In genomic region chr7:4188646-4189045, GRCh38 we compare ENCODE assay signal across 24 cellular contexts.
DNase-seq lines count a peak whose midpoint lies in the region; ATAC-seq, FAIRE-seq and TF ChIP-seq lines count a peak whose summit lies in the region.
"Had no signal": no experiment of that assay in that cellular context is flagged by ENCODE, and none has a peak within 500 bp of the region (broad histone marks: within the 10 kb centered on the region; RNA-seq: fewer than 3 reads in every experiment).

No MANE protein-coding gene starts in this region.

- WGBS in psoas muscle, 3 donors: 30 to 47% (median 30%) methylated on average over 3 of the region's 3 CpGs

- H3K4me1 Mint-ChIP-seq in MCF 10A (ENCODE audit: insufficient read depth, unreplicated experiment): peaks cover 7% of the 10 kb centered on the region
- H3K4me1 Mint-ChIP-seq: activated B cell treated with CpG ODN at 0.5 μM for 24 hours; CD4-positive, CD25-positive, alpha-beta regulatory T cell had no signal

- H3K27ac ChIP-seq in breast epithelium: peak overlapping the region in 1 of 2 donors; percentile 66
- no peak overlapping the region for H3K27ac ChIP-seq in kidney (ENCODE audit: low read depth in 2 of 2, low read length in 2 of 2)
- no peak overlapping the region for H3K27ac ChIP-seq in psoas muscle
- H3K27ac ChIP-seq: spleen, thyroid gland had no signal

- DNase-seq in MCF 10A (ENCODE audit: unreplicated experiment) (no peak), breast epithelium (ENCODE audit: low spot score in 2 of 2) (no peak), kidney (no peak), psoas muscle (no peak)
- DNase-seq: activated B cell treated with CpG ODN at 0.5 μM for 24 hours; activated naive CD4-positive, alpha-beta T cell treated with anti-CD3 and anti-CD28 coated beads, Interleukin-2, amount 50 U/mL, for 16 hours; CD4-positive, CD25-positive, alpha-beta regulatory T cell; central memory CD4-positive, alpha-beta T cell; dermis blood vessel endothelial cell; HFFc6; NCI-H2029; spleen; stimulated activated CD4-positive, alpha-beta T cell treated with anti-CD3 and anti-CD28 coated beads, Interleukin-4, amount 100 ng/mL, for 1 hour; stimulated activated naive CD4-positive, alpha-beta T cell treated with Interleukin-2 at 50 U/mL for 16 hours; SW 1271; T1000 had no signal

- H3K4me3 Mint-ChIP-seq in MCF 10A (ENCODE audit: unreplicated experiment): peak overlapping the region; percentile 51
- H3K4me3 Mint-ChIP-seq: activated B cell treated with CpG ODN at 0.5 μM for 24 hours; activated T-helper 1 cell treated with anti-CD3 and anti-CD28 coated beads, Interleukin-12 subunit alpha, Interleukin-12 subunit beta, Interleukin-2, Interleukin-4 antibody, amounts not matched to agents 30 ng/mL and 10 ng/mL and 1 ng/mL, durations not matched to agents 14 hours and 24 hours and 36 hours; CD4-positive, CD25-positive, alpha-beta regulatory T cell; HFFc6; neural crest cell had no signal

- POLR2A ChIA-PET in MCF 10A (lab: Yijun Ruan, JAX): interaction anchor here (0.7 to 1.3 kb wide), 7 partner anchors 10 to 1430 kb away, joined by 3 to 4 read pairs (median 4); no protein-coding TSS in a partner anchor

- H3K27me3 ChIP-seq in breast epithelium (no peaks in the 10 kb centered on the region), psoas muscle (ENCODE audit: insufficient read depth in 3 of 3, low read length in 2 of 3) (no peaks in the 10 kb centered on the region)
- H3K27me3 ChIP-seq: spleen, thyroid gland had no signal

- H3K4me3 ChIP-seq in breast epithelium (no peak overlapping the region), kidney (ENCODE audit: low read length in 2 of 2) (peak overlapping the region; percentile 30 to 38), psoas muscle (peak overlapping the region; percentile 34)
- H3K4me3 ChIP-seq: spleen, thyroid gland had no signal

- H3K9ac ChIP-seq in kidney (ENCODE audit: low read length in 2 of 2): no peak overlapping the region

- peak overlapping the region; percentile 19 for H3K27ac Mint-ChIP-seq in MCF 10A (ENCODE audit: low read depth, unreplicated experiment)
- H3K27ac Mint-ChIP-seq: activated B cell treated with CpG ODN at 0.5 μM for 24 hours; activated T-helper 1 cell treated with anti-CD3 and anti-CD28 coated beads, Interleukin-12 subunit alpha, Interleukin-12 subunit beta, Interleukin-2, Interleukin-4 antibody, amounts not matched to agents 30 ng/mL and 10 ng/mL and 1 ng/mL, durations not matched to agents 14 hours and 24 hours and 36 hours; CD4-positive, CD25-positive, alpha-beta regulatory T cell; HFFc6; progenitor cell of endocrine pancreas had no signal

- CTCF ChIA-PET in MCF 10A (lab: Yijun Ruan, JAX): interaction anchor here (0.6 to 0.7 kb wide), 2 partner anchors 96 to 205 kb away, joined by 3 read pairs; no protein-coding TSS in a partner anchor

- no peak for TF ChIP-seq CTCF in MCF 10A (IDR thresholded peaks at IDR 0.05; ENCODE audit: unreplicated experiment)
- no peak for TF ChIP-seq CTCF in breast epithelium (IDR thresholded peaks at IDR 0.05)
- TF ChIP-seq CTCF in kidney (IDR thresholded peaks at IDR 0.05; ENCODE audit: borderline replicate concordance, extremely low read depth, insufficient read depth): no peak
- TF ChIP-seq CTCF in psoas muscle (IDR thresholded peaks at IDR 0.05): no peak

- no peak for TF ChIP-seq POLR2A in breast epithelium (IDR thresholded peaks at IDR 0.05)

- H3K36me3 ChIP-seq in breast epithelium (no peaks in the 10 kb centered on the region), kidney (ENCODE audit: control insufficient read depth in 1 of 2, insufficient read depth in 2 of 2, low read length in 2 of 2) (no peaks in the 10 kb centered on the region), psoas muscle (ENCODE audit: insufficient read depth in 1 of 2, low read depth in 1 of 2) (no peaks in the 10 kb centered on the region)
- H3K36me3 ChIP-seq: spleen, thyroid gland had no signal

- no peak for FAIRE-seq in kidney (lab: Jason Lieb, UNC)

- no peaks in the 10 kb centered on the region for H3K36me3 Mint-ChIP-seq in MCF 10A (ENCODE audit: insufficient read depth, unreplicated experiment)
- H3K36me3 Mint-ChIP-seq: CD4-positive, CD25-positive, alpha-beta regulatory T cell had no signal

- H3K4me1 ChIP-seq in breast epithelium (no peaks in the 10 kb centered on the region), kidney (ENCODE audit: control insufficient read depth in 1 of 2, insufficient read depth in 1 of 2, low read depth in 1 of 2, low read length in 2 of 2) (peaks cover 0 to 6% of the 10 kb centered on the region in 2 donors), psoas muscle (no peaks in the 10 kb centered on the region)
- H3K4me1 ChIP-seq: thyroid gland had no signal

- no peaks in the 10 kb centered on the region for H3K9me3 Mint-ChIP-seq in MCF 10A (ENCODE audit: unreplicated experiment)
- H3K9me3 Mint-ChIP-seq: activated B cell treated with CpG ODN at 0.5 μM for 24 hours; activated T-helper 1 cell treated with anti-CD3 and anti-CD28 coated beads, Interleukin-12 subunit alpha, Interleukin-12 subunit beta, Interleukin-2, Interleukin-4 antibody, amounts not matched to agents 30 ng/mL and 10 ng/mL and 1 ng/mL, durations not matched to agents 14 hours and 24 hours and 36 hours; neural crest cell had no signal

- intact Hi-C loops in MCF 10A (cut with micrococcal nuclease): no loop called here
- intact Hi-C loops in breast epithelium (cut with DNase I; ENCODE audit: low total_unique reads): no loop called here
- intact Hi-C loops in kidney (cut with DNase I): no loop called here
- intact Hi-C loops in psoas muscle (cut with DNase I): no loop called here

- H3K9me3 ChIP-seq in breast epithelium (no peaks in the 10 kb centered on the region), kidney (ENCODE audit: control insufficient read depth in 1 of 2, low read length in 2 of 2) (no peaks in the 10 kb centered on the region), psoas muscle (no peaks in the 10 kb centered on the region)
- H3K9me3 ChIP-seq: spleen, thyroid gland had no signal

- ATAC-seq in psoas muscle: no peak
- ATAC-seq in GM21529 (IDR thresholded peaks at IDR 0.05; ENCODE audit: unreplicated experiment): no peak
- no peak for ATAC-seq in GM19455 (IDR thresholded peaks at IDR 0.05; ENCODE audit: unreplicated experiment)
- no peak for ATAC-seq in GM19035 (IDR thresholded peaks at IDR 0.05; ENCODE audit: unreplicated experiment)
- ATAC-seq in HG03521 (IDR thresholded peaks at IDR 0.05; ENCODE audit: unreplicated experiment): no peak

- no TSS peak for BruUV-seq in MCF 10A (replicated peaks; lab: Mats Ljungman, UMichigan)

- H3K27me3 Mint-ChIP-seq in MCF 10A (ENCODE audit: insufficient read depth, unreplicated experiment): no peaks in the 10 kb centered on the region
- H3K27me3 Mint-ChIP-seq: activated B cell treated with CpG ODN at 0.5 μM for 24 hours; CD4-positive, CD25-positive, alpha-beta regulatory T cell; progenitor cell of endocrine pancreas had no signal

Comparison
In these comparisons a context has a peak if more than half of its experiments do, and no peak if none do; other contexts are left out.
1. H3K4me3 ChIP-seq: peak in kidney (2 of 2) and psoas muscle (single experiment); none in breast epithelium (0 of 3).